In genomic region chr11:64316620-64317324, GRCh38 we compare ENCODE assay signal across 8 cellular contexts. TPM values are rescaled to one million over a fixed set of nuclear protein-coding genes. Genes with fewer than 3 reads are reported as not detected.
DNase-seq lines count a peak whose midpoint lies in the region; ATAC-seq and TF ChIP-seq lines count a peak whose summit lies in the region.
"Not testable (repeated sequence)": the region's sequence is repeated elsewhere in the genome, so short reads cannot be mapped to it uniquely, and the experiment has no call there.

No MANE protein-coding gene starts in this region.

- peak overlapping the region; percentile 95 to 99 (median 96) for H3K4me3 Mint-ChIP-seq in CD4-positive, alpha-beta memory T cell
- peak overlapping the region; percentile 95 for H3K4me3 Mint-ChIP-seq in activated naive CD4-positive, alpha-beta T cell treated with anti-CD3 and anti-CD28 coated beads, Interleukin-2, amount 50 U/mL, for 24 hours
- H3K4me3 Mint-ChIP-seq in stimulated activated effector memory CD8-positive, alpha-beta T cell treated with anti-CD3 and anti-CD28 coated beads, Interleukin-12 subunit alpha, Interleukin-12 subunit beta, amount 100 ng/mL, for 72 hours, result peak overlapping the region; percentile 97

- peak overlapping the region; percentile 83 for H3K23ac ChIP-seq in mesendoderm (ENCODE audit: low read length)

- CTCF ChIA-PET in CD4-positive, alpha-beta memory T cell (lab: Charles Lee; ENCODE audit: partially characterized antibody), result interaction anchor here (1.0 to 3.8 kb wide), 19 partner anchors 12 to 336 kb away, joined by 3 to 54 read pairs (median 6); partner anchors contain the start of genes CATSPERZ, CCDC88B, ESRRA and FERMT3

- WGBS in esophagus, 2 donors, result 4 to 5% methylated on average over 29 to 32 of the region's 32 CpGs
- WGBS in mesendoderm (ENCODE audit: extremely low coverage, insufficient coverage, low lambda C conversion rate), result no CpG with 5 or more reads among the region's 32 CpGs

- peak in 1 of 5 donors; percentile 65 for DNase-seq in CD4-positive, alpha-beta memory T cell
- DNase-seq in M059J (ENCODE audit: low read depth) (peak; percentile 68), RWPE2 (ENCODE audit: low spot score) (peak; percentile 77), mesendoderm (peak; percentile 79)
- peak in 1 of 2 donors; percentile 77 for DNase-seq in stimulated activated effector memory CD8-positive, alpha-beta T cell treated with anti-CD3 and anti-CD28 coated beads, Interleukin-12 subunit alpha, Interleukin-12 subunit beta, amount 100 ng/mL, for 72 hours (ENCODE audit: low spot score in 2 of 2)

- intact Hi-C loops in CD4-positive, alpha-beta memory T cell (cut with micrococcal nuclease), result loop anchor here (1.0 to 5.0 kb wide), 6 partner anchors 11 to 337 kb away; partner anchors contain the start of genes CCDC88B, ESRRA, GPR137 and RPS6KA4

- H3K4me1 ChIP-seq in CD4-positive, alpha-beta memory T cell (ENCODE audit: insufficient read depth, low read length), result peaks cover 26% of the 10 kb centered on the region
- H3K4me1 ChIP-seq in RWPE2 (ENCODE audit: insufficient read depth, poor library complexity, severe bottlenecking) (peaks cover 11% of the 10 kb centered on the region), esophagus (ENCODE audit: control insufficient read depth in 2 of 2, insufficient read depth in 2 of 2, low read length in 1 of 2) (peaks cover 0 to 18% of the 10 kb centered on the region in 2 donors)
- not testable (repeated sequence) for H3K4me1 ChIP-seq in mesendoderm (ENCODE audit: control insufficient read depth, low read depth, low read length)

- H3K27ac Mint-ChIP-seq in CD4-positive, alpha-beta memory T cell, result peak overlapping the region; percentile 97 to 100 (median 100)
- H3K27ac Mint-ChIP-seq in activated naive CD4-positive, alpha-beta T cell treated with anti-CD3 and anti-CD28 coated beads, Interleukin-2, amount 50 U/mL, for 24 hours, result peak overlapping the region; percentile 99
- peak overlapping the region; percentile 98 for H3K27ac Mint-ChIP-seq in stimulated activated effector memory CD8-positive, alpha-beta T cell treated with anti-CD3 and anti-CD28 coated beads, Interleukin-12 subunit alpha, Interleukin-12 subunit beta, amount 100 ng/mL, for 72 hours

- H3K9ac ChIP-seq in mesendoderm (ENCODE audit: low read length), result peak overlapping the region; percentile 93

- not testable (repeated sequence) for H3K9me3 Mint-ChIP-seq in CD4-positive, alpha-beta memory T cell; activated naive CD4-positive, alpha-beta T cell treated with anti-CD3 and anti-CD28 coated beads, Interleukin-2, amount 50 U/mL, for 24 hours; stimulated activated effector memory CD8-positive, alpha-beta T cell treated with anti-CD3 and anti-CD28 coated beads, Interleukin-12 subunit alpha, Interleukin-12 subunit beta, amount 100 ng/mL, for 72 hours

- peak overlapping the region; percentile 58 for H4K8ac ChIP-seq in mesendoderm (ENCODE audit: low read depth, low read length)

- ATAC-seq in GM21526 (IDR thresholded peaks at IDR 0.05; ENCODE audit: low FRiP score, unreplicated experiment), result peak; percentile 3
- peak; percentile 5; the same call in 2 of the 3 replicates for ATAC-seq in RWPE2 (ENCODE audit: low read depth)
- peak; percentile 0 for ATAC-seq in stimulated activated effector memory CD8-positive, alpha-beta T cell treated with anti-CD3 and anti-CD28 coated beads, Interleukin-12 subunit alpha, Interleukin-12 subunit beta, amount 100 ng/mL, for 72 hours

- not testable (repeated sequence) for H3K9me3 ChIP-seq in CD4-positive, alpha-beta memory T cell (ENCODE audit: control insufficient read depth in 1 of 2, low read length in 2 of 2); RWPE2 (ENCODE audit: severe bottlenecking); esophagus (ENCODE audit: control insufficient read depth in 2 of 2, insufficient read depth in 1 of 2, low read depth in 1 of 2, low read length in 1 of 2)

- not testable (repeated sequence) for H2BK120ac ChIP-seq in mesendoderm (ENCODE audit: low read depth, low read length)

- H3K27ac ChIP-seq in CD4-positive, alpha-beta memory T cell (ENCODE audit: low read depth, low read length), result peak overlapping the region; percentile 96
- H3K27ac ChIP-seq in RWPE2 (ENCODE audit: poor library complexity, severe bottlenecking), result peak overlapping the region; percentile 95
- H3K27ac ChIP-seq in esophagus (ENCODE audit: low read depth in 2 of 2, low read length in 1 of 2), result peak overlapping the region; percentile 84 to 99
- peak overlapping the region; percentile 86 for H3K27ac ChIP-seq in mesendoderm (ENCODE audit: low read depth, low read length)

- peak overlapping the region; percentile 24 for H2AK5ac ChIP-seq in mesendoderm (ENCODE audit: low read length)

- not testable (repeated sequence) for H3K27me3 ChIP-seq in CD4-positive, alpha-beta memory T cell (ENCODE audit: insufficient read depth, low read length); RWPE2 (ENCODE audit: insufficient read depth, poor library complexity, severe bottlenecking); esophagus (ENCODE audit: control insufficient read depth in 1 of 2, insufficient read depth in 2 of 2, low read length in 2 of 2); mesendoderm (ENCODE audit: insufficient read depth, low read length, poor library complexity)

- H3K4me1 Mint-ChIP-seq in CD4-positive, alpha-beta memory T cell, result peaks cover 23 to 51% (median 36%) of the 10 kb centered on the region in 4 donors
- H3K4me1 Mint-ChIP-seq in activated naive CD4-positive, alpha-beta T cell treated with anti-CD3 and anti-CD28 coated beads, Interleukin-2, amount 50 U/mL, for 24 hours, result peaks cover 33% of the 10 kb centered on the region
- H3K4me1 Mint-ChIP-seq in stimulated activated effector memory CD8-positive, alpha-beta T cell treated with anti-CD3 and anti-CD28 coated beads, Interleukin-12 subunit alpha, Interleukin-12 subunit beta, amount 100 ng/mL, for 72 hours, result peaks cover 70% of the 10 kb centered on the region

- POLR2A ChIA-PET in CD4-positive, alpha-beta memory T cell (lab: Charles Lee; ENCODE audit: partially characterized antibody), result interaction anchor here (0.6 to 4.8 kb wide), 32 partner anchors 12 to 1760 kb away, joined by 3 to 153 read pairs (median 7); partner anchors contain the start of genes BAD, CATSPERZ, CCDC88B and DNAJC4

- H3K36me3 Mint-ChIP-seq in CD4-positive, alpha-beta memory T cell, result peaks cover 20 to 42% of the 10 kb centered on the region in 2 donors
- H3K36me3 Mint-ChIP-seq in activated naive CD4-positive, alpha-beta T cell treated with anti-CD3 and anti-CD28 coated beads, Interleukin-2, amount 50 U/mL, for 24 hours, result not testable (repeated sequence)
- H3K36me3 Mint-ChIP-seq in stimulated activated effector memory CD8-positive, alpha-beta T cell treated with anti-CD3 and anti-CD28 coated beads, Interleukin-12 subunit alpha, Interleukin-12 subunit beta, amount 100 ng/mL, for 72 hours, result peaks cover 79% of the 10 kb centered on the region

- peak overlapping the region; percentile 68 to 72 for H3K4me3 ChIP-seq in CD4-positive, alpha-beta memory T cell (ENCODE audit: low read length in 2 of 2)
- H3K4me3 ChIP-seq in RWPE2 (ENCODE audit: severe bottlenecking), result peak overlapping the region; percentile 74
- H3K4me3 ChIP-seq in esophagus (ENCODE audit: low read depth in 1 of 2, low read length in 2 of 2), result peak overlapping the region; percentile 62 to 76
- H3K4me3 ChIP-seq in mesendoderm (ENCODE audit: low read length), result peak overlapping the region; percentile 91

- not testable (repeated sequence) for H3K79me2 ChIP-seq in mesendoderm (ENCODE audit: control insufficient read depth, insufficient read depth, low read length)

- peak overlapping the region; percentile 84 for H3K18ac ChIP-seq in mesendoderm (ENCODE audit: low read length)

- H3K4me2 ChIP-seq in mesendoderm (ENCODE audit: low read length), result peak overlapping the region; percentile 20

- H4K5ac ChIP-seq in mesendoderm (ENCODE audit: low read length), result not testable (repeated sequence)

- H3K36me3 ChIP-seq in CD4-positive, alpha-beta memory T cell (ENCODE audit: insufficient read depth, low read length), result peaks cover 12% of the 10 kb centered on the region
- peaks cover 38% of the 10 kb centered on the region for H3K36me3 ChIP-seq in RWPE2 (ENCODE audit: low read depth)
- peaks cover 0 to 25% of the 10 kb centered on the region in 2 donors for H3K36me3 ChIP-seq in esophagus (ENCODE audit: control insufficient read depth in 2 of 2, insufficient read depth in 2 of 2, low read length in 1 of 2)
- H3K36me3 ChIP-seq in mesendoderm (ENCODE audit: control insufficient read depth, insufficient read depth, low read length), result not testable (repeated sequence)

- H2BK15ac ChIP-seq in mesendoderm (replicated peaks; ENCODE audit: low read depth), result not testable (repeated sequence)

- peak overlapping the region; percentile 54 for H2BK5ac ChIP-seq in mesendoderm (ENCODE audit: low read length)

- H3K4ac ChIP-seq in mesendoderm (ENCODE audit: low read depth, low read length), result peak overlapping the region; percentile 57

- not testable (repeated sequence) for H3K79me1 ChIP-seq in mesendoderm (ENCODE audit: low read length)

- TF ChIP-seq CTCF in RWPE2 (IDR thresholded peaks at IDR 0.05; ENCODE audit: poor library complexity, severe bottlenecking), result peak; percentile 18

- peak overlapping the region; percentile 96 for H3K56ac ChIP-seq in mesendoderm (ENCODE audit: low read length)

- not testable (repeated sequence) for H3K27me3 Mint-ChIP-seq in CD4-positive, alpha-beta memory T cell; activated naive CD4-positive, alpha-beta T cell treated with anti-CD3 and anti-CD28 coated beads, Interleukin-2, amount 50 U/mL, for 24 hours

RNA-seq across cellular contexts. Expression of gene TRMT112, which starts 0.6 kb away (rescaled TPM):
- 100 to 1,000 TPM; 171 to 174 TPM for total RNA-seq in CD4-positive, alpha-beta memory T cell
- polyA plus RNA-seq in CD4-positive, alpha-beta memory T cell, result 100 to 1,000 TPM; 413 to 516 TPM
- 378 and 452 TPM in 2 replicates for total RNA-seq in M059J (2014; rRNA removed; shearing (Covaris generic))
- polyA plus RNA-seq in esophagus, result 100 to 1,000 TPM; 201 to 211 TPM
- 524 TPM for polyA plus RNA-seq in mesendoderm (2013, experiment 1 of 2)
- 540 TPM for polyA plus RNA-seq in mesendoderm (2013, experiment 2 of 2)

RNA-seq across cellular contexts. Expression of gene PRDX5, which starts 1.1 kb away (rescaled TPM):
- total RNA-seq in CD4-positive, alpha-beta memory T cell, result 10 to 100 TPM; 57.6 to 58.7 TPM
- polyA plus RNA-seq in CD4-positive, alpha-beta memory T cell, result 100 to 1,000 TPM; 164 to 251 TPM
- total RNA-seq in M059J (2014; rRNA removed; shearing (Covaris generic)), result 229 and 260 TPM in 2 replicates
- 100 to 1,000 TPM; 442 to 808 TPM for polyA plus RNA-seq in esophagus
- 99.0 TPM for polyA plus RNA-seq in mesendoderm (2013, experiment 1 of 2)
- 97.3 TPM for polyA plus RNA-seq in mesendoderm (2013, experiment 2 of 2)

RNA-seq across cellular contexts. Expression of gene ESRRA, which starts 11.4 kb away (rescaled TPM):
- 10 to 100 TPM; 29.5 to 31.9 TPM for total RNA-seq in CD4-positive, alpha-beta memory T cell
- polyA plus RNA-seq in CD4-positive, alpha-beta memory T cell, result 10 to 100 TPM in 1 of 2 donors, 1 to 10 TPM in 1; 4.4 to 12.4 TPM
- total RNA-seq in M059J (2014; rRNA removed; shearing (Covaris generic)), result 15.5 and 35.2 TPM in 2 replicates
- polyA plus RNA-seq in esophagus, result 10 to 100 TPM; 63.7 to 85.4 TPM
- polyA plus RNA-seq in mesendoderm (2013, experiment 1 of 2), result 9.3 TPM
- 8.3 TPM for polyA plus RNA-seq in mesendoderm (2013, experiment 2 of 2)

RNA-seq across cellular contexts. Expression of gene CATSPERZ, which starts 16.6 kb away (rescaled TPM):
- total RNA-seq in CD4-positive, alpha-beta memory T cell, result not detected
- not detected for polyA plus RNA-seq in CD4-positive, alpha-beta memory T cell
- not detected in 2 replicates for total RNA-seq in M059J (2014; rRNA removed; shearing (Covaris generic))
- under 1 TPM; 0.37 to 0.39 TPM for polyA plus RNA-seq in esophagus
- 0.11 TPM for polyA plus RNA-seq in mesendoderm (2013, experiment 1 of 2)
- 0.13 TPM for polyA plus RNA-seq in mesendoderm (2013, experiment 2 of 2)

RNA-seq across cellular contexts. Expression of gene CCDC88B, which starts 23.2 kb away (rescaled TPM):
- total RNA-seq in CD4-positive, alpha-beta memory T cell, result 10 to 100 TPM; 68.3 to 73.0 TPM
- 10 to 100 TPM in 1 of 2 donors, 1 to 10 TPM in 1; 6.8 to 39.5 TPM for polyA plus RNA-seq in CD4-positive, alpha-beta memory T cell
- 0.07 and 3.9 TPM in 2 replicates for total RNA-seq in M059J (2014; rRNA removed; shearing (Covaris generic))
- polyA plus RNA-seq in esophagus, result 10 to 100 TPM; 11.2 to 33.3 TPM
- polyA plus RNA-seq in mesendoderm (2013, experiment 1 of 2), result 2.0 TPM
- polyA plus RNA-seq in mesendoderm (2013, experiment 2 of 2), result 1.6 TPM
